In the genomic region with DNA sequence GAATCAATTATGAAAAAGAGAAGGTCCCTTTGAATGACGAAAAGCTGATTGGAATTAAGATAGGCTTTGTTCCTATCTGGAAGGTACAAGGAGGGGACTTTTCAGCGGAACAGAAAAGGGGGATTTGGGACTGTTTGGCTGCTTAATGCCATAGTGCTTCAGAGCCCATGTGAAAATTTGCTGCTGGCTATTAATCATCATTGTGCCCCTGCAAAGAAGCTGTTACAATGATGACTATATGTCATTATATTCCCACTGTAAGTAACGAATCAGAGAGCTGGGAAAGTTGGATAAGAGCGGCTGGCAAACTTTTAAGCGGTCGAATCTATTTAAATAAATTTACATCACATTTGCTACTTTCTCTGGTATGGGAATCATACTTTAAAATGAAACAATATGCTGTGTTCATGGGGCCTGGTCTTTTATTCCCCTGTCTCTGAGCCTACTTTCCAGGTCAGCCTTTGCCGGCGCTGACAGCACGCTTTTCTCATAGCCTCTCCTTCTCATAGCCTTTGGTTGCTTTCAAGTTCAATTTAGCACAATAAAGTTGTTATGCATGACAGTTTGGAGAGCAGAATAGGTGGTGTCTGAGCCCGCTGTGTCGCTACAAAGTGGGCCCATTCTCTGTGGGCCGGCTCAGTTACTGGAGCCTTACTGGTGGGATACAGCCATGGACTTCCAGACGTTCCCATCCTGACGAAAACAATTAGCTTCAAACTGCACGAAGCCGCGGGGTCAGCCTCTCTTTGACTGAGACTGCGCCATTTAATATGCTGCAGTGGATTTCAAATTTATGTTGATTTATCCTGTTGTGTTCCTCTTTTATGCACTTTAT, we compare ENCODE assay signal across 1 cellular context.
TF ChIP-seq lines count a peak whose summit lies in the region.

No MANE protein-coding gene starts in this region.

TF ChIP-seq in GM23338, 12 proteins besides CTCF, POLR2A, EP300 and RAD21 (continued from another document):
- TF ChIP-seq REST (IDR thresholded peaks at IDR 0.05; ENCODE audit: unreplicated experiment) = no peak
- TF ChIP-seq ZNF114 (CRISPR knock-in tag; IDR thresholded peaks at IDR 0.05) = no peak
- TF ChIP-seq NANOG (IDR thresholded peaks at IDR 0.05; ENCODE audit: borderline replicate concordance) = no peak
